In the genomic region with DNA sequence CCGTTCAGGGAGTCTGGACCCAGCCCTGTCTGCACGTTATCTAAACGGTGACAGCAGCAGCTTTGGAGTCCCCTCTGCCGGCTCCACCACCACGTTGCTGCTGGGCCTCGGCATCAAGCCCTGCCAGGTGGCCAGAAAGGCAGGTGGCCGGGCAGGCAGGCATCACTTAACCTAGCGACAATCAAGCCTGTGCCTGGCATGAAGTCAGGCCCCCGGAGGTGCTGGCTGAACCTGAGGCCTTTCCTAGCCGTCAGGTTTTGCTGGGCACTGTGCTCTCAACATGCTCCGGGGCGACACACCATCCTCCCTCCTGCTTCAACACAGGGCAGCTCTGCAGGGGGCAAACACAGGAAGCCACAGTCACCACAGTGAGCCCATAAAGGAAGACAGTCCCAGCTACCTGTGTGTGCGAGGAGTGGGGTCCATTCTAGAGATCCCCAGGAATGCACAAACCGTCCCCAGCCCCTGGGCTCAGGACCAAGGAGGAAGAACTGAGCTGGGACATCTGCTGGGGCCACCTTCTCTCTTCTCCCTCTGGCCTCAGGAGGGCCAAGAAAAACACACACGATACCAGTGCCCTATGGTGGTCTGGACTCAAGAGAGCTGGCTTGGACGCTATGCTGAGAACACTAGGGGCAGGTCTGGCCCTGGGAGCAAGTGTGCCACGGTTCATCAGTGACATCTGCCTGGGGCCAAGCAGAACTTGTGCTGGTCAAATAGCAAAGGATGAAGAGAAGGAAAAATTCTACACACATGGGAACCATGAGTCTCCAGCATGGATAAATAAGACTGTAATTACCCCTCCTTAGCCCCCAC, we compare ENCODE assay signal across 1 cellular context.
TF ChIP-seq lines count a peak whose summit lies in the region.

No MANE protein-coding gene starts in this region.

TF ChIP-seq in SK-N-SH treated with all-trans-retinoic acid at 6 μM for 48 hours, 23 proteins besides CTCF, POLR2A, EP300 and RAD21 (continued from another document):
- no peak for TF ChIP-seq TOX (CRISPR knock-in tag; IDR thresholded peaks at IDR 0.05; ENCODE audit: borderline replicate concordance)
- no peak for TF ChIP-seq CREB5 (CRISPR knock-in tag; IDR thresholded peaks at IDR 0.05; ENCODE audit: low read depth)
- TF ChIP-seq TCF4 (CRISPR knock-in tag; IDR thresholded peaks at IDR 0.05; ENCODE audit: borderline replicate concordance) = no peak
- no peak for TF ChIP-seq CSDC2 (CRISPR knock-in tag; IDR thresholded peaks at IDR 0.05)
- TF ChIP-seq GLIS3 (CRISPR knock-in tag; IDR thresholded peaks at IDR 0.05) = no peak
- TF ChIP-seq TSHZ2 (CRISPR knock-in tag; IDR thresholded peaks at IDR 0.05) = no peak
